ENCODE assay signal across 14 cellular contexts in the genomic region with DNA sequence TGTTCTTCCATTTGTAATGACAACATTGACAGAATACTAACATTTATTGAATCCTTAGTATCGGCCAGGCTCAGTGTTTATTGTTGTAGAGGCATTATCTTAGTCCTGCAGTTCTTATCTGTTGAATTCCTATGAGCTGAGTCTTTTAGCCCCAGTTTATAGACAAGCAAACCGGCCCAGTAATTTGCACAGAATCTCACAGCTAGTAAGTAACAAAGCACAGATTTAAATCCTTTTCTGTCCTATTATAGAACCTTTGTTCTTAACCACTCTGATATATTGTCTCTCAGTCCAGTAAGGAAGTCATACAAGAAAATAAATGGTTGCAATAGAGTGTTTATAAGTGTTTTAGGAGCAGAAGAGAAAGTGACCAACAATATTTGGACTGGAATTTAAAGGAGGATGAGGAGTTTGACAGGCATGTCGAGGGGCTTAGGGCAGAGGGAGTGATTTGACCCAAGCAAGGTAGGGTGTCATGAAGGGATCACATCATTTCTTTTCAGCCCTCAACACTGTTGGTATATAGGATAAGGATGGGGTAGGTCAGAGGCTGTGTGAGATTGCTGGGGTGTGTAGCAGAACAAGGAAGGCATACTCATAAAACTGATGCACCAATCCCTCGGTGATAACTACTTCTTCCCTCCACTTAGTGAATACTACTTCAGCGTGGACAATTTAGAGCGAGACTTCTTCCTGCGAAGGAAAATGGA. TPM values are rescaled to one million over a fixed set of nuclear protein-coding genes. Genes with fewer than 3 reads are reported as not detected.
DNase-seq lines count a peak whose midpoint lies in the region; ATAC-seq and TF ChIP-seq lines count a peak whose summit lies in the region.
"Had no signal": no experiment of that assay in that cellular context is flagged by ENCODE, and none has a peak within 500 bp of the region (broad histone marks: within the 10 kb centered on the region; RNA-seq: fewer than 3 reads in every experiment).

No MANE protein-coding gene starts in this region.

- dilution Hi-C loops in mammary epithelial cell (cut with HindIII; ENCODE audit: low sequenced_read_pairs) = loop anchor here (10.0 kb wide), 1 partner anchor 100 kb away; no protein-coding TSS in a partner anchor

- H3K36me3 ChIP-seq in breast epithelium = no peaks in the 10 kb centered on the region
- peaks cover 41% of the 10 kb centered on the region for H3K36me3 ChIP-seq in mammary epithelial cell (ENCODE audit: insufficient read depth, low read length)
- peaks cover 77% of the 10 kb centered on the region for H3K36me3 ChIP-seq in suprapubic skin

- H3K4me1 ChIP-seq in breast epithelium (no peaks in the 10 kb centered on the region), mammary epithelial cell (ENCODE audit: insufficient read depth, low read length) (no peaks in the 10 kb centered on the region), suprapubic skin (no peaks in the 10 kb centered on the region), H9 (ENCODE audit: insufficient read depth, low read length) (no peaks in the 10 kb centered on the region)
- H3K4me1 ChIP-seq: right lobe of liver had no signal

- no peak for TF ChIP-seq CTCF in breast epithelium (IDR thresholded peaks at IDR 0.05)
- TF ChIP-seq CTCF in mammary epithelial cell (conservative IDR thresholded peaks at IDR 0.05 in 1 of 2, IDR thresholded peaks at IDR 0.05 in 1 of 2; ENCODE audit: extremely low read depth in 1 of 2, insufficient read depth in 1 of 2, low read depth in 1 of 2, low read length in 2 of 2) = no peak
- no peak for TF ChIP-seq CTCF in astrocyte of the spinal cord (IDR thresholded peaks at IDR 0.05; ENCODE audit: low read depth, low read length)
- TF ChIP-seq CTCF in suprapubic skin (IDR thresholded peaks at IDR 0.05) = no peak
- no peak for TF ChIP-seq CTCF in H9 (conservative IDR thresholded peaks at IDR 0.05)

- no peak overlapping the region for H2AK5ac ChIP-seq in H9 (ENCODE audit: insufficient read length, low read length)

- intact Hi-C loops in breast epithelium (cut with DNase I; ENCODE audit: low total_unique reads) = no loop called here
- intact Hi-C loops in mammary epithelial cell (cut with micrococcal nuclease) = no loop called here
- intact Hi-C loops in left colon (cut with DNase I, micrococcal nuclease) = no loop called here

- no peak for TF ChIP-seq POLR2A in breast epithelium (IDR thresholded peaks at IDR 0.05)
- no peak for TF ChIP-seq POLR2A in suprapubic skin (IDR thresholded peaks at IDR 0.05)

- WGBS in mammary epithelial cell (ENCODE audit: low coverage, missing lambda C conversion rate) = 83% methylated on average over 6 of the region's 7 CpGs
- WGBS in suprapubic skin = 79% methylated on average over 7 of the region's 7 CpGs
- WGBS in H9 (ENCODE audit: extremely low coverage, insufficient read length, low lambda C conversion rate) = no CpG with 5 or more reads among the region's 7 CpGs

- no peak overlapping the region for H2BK5ac ChIP-seq in H9 (ENCODE audit: insufficient read length, low read length)

- H3K27me3 Mint-ChIP-seq in H9 (ENCODE audit: low read depth) = no peaks in the 10 kb centered on the region
- H3K27me3 Mint-ChIP-seq: activated CD4-positive, alpha-beta memory T cell treated with anti-CD3 and anti-CD28 coated beads for 36 hours; IgD-negative memory B cell had no signal

- H3K4me2 ChIP-seq in mammary epithelial cell (ENCODE audit: insufficient read depth, low read depth, low read length) (no peak overlapping the region), H9 (ENCODE audit: insufficient read depth, insufficient read length, low read length) (no peak overlapping the region)

- H2BK12ac ChIP-seq in H9 (ENCODE audit: insufficient read length, low read depth, low read length) = no peak overlapping the region

- H3K9me3 Mint-ChIP-seq in H9 = no peaks in the 10 kb centered on the region
- H3K9me3 Mint-ChIP-seq: activated CD4-positive, alpha-beta memory T cell treated with anti-CD3 and anti-CD28 coated beads for 36 hours; activated naive CD4-positive, alpha-beta T cell treated with anti-CD3 and anti-CD28 coated beads, Interleukin-2, amount 50 U/mL, for 72 hours; IgD-negative memory B cell had no signal

- H3K4me3 Mint-ChIP-seq in H9 = no peak overlapping the region
- H3K4me3 Mint-ChIP-seq: activated CD4-positive, alpha-beta memory T cell treated with anti-CD3 and anti-CD28 coated beads for 36 hours; IgD-negative memory B cell had no signal

- H3K27ac ChIP-seq in breast epithelium (peak overlapping the region; percentile 21 to 57), mammary epithelial cell (ENCODE audit: insufficient read depth, low read depth, low read length) (no peak overlapping the region), suprapubic skin (peak overlapping the region; percentile 10), H9 (ENCODE audit: insufficient read length, low read depth, low read length) (no peak overlapping the region)
- H3K27ac ChIP-seq: right lobe of liver had no signal

- peak; percentile 49 for ATAC-seq in left colon
- ATAC-seq: activated naive CD4-positive, alpha-beta T cell treated with anti-CD3 and anti-CD28 coated beads, Interleukin-2, amount 50 U/mL, for 72 hours had no signal

- H3K27me3 ChIP-seq in breast epithelium = no peaks in the 10 kb centered on the region
- no peaks in the 10 kb centered on the region for H3K27me3 ChIP-seq in mammary epithelial cell (ENCODE audit: insufficient read depth, low read length)
- no peaks in the 10 kb centered on the region for H3K27me3 ChIP-seq in suprapubic skin
- H3K27me3 ChIP-seq in H9 (ENCODE audit: insufficient read depth, low read length) = no peaks in the 10 kb centered on the region
- H3K27me3 ChIP-seq: right lobe of liver had no signal

- no peak overlapping the region for H4K8ac ChIP-seq in H9 (replicated peaks; ENCODE audit: insufficient read length, low read depth, low read length)

- no peak overlapping the region for H3T11ph ChIP-seq in H9 (ENCODE audit: low read length)

- in situ Hi-C loops in mammary epithelial cell (cut with MboI; ENCODE audit: low sequenced_read_pairs in 2 of 2) (no loop called here), astrocyte of the spinal cord (cut with HindIII; ENCODE audit: low sequenced_read_pairs) (no loop called here)

- H3K14ac ChIP-seq in H9 (ENCODE audit: insufficient read depth, low read length) = no peak overlapping the region

- no peak overlapping the region for H3K23ac ChIP-seq in H9 (ENCODE audit: insufficient read length, low read depth, low read length)

- H3K9ac ChIP-seq in mammary epithelial cell (ENCODE audit: insufficient read depth, low read length) (no peak overlapping the region), H9 (ENCODE audit: extremely low read depth, insufficient read length, low read length) (no peak overlapping the region)

- H3K4me1 Mint-ChIP-seq in H9 = no peaks in the 10 kb centered on the region

- H3K9me3 ChIP-seq in breast epithelium = no peaks in the 10 kb centered on the region
- H3K9me3 ChIP-seq in mammary epithelial cell (replicated peaks; ENCODE audit: insufficient read depth, low read length) = no peaks in the 10 kb centered on the region
- H3K9me3 ChIP-seq in suprapubic skin = no peaks in the 10 kb centered on the region
- H3K9me3 ChIP-seq in H9 (ENCODE audit: control insufficient read depth, low read depth, low read length) = no peaks in the 10 kb centered on the region
- H3K9me3 ChIP-seq: right lobe of liver had no signal

- H3K36me3 Mint-ChIP-seq in H9 (ENCODE audit: insufficient read depth in 1 of 3, low read depth in 3 of 3) = peaks cover 71 to 90% (median 87%) of the 10 kb centered on the region in 3 experiments; a peak in 6 of 7 replicates

- CTCF ChIA-PET in mammary epithelial cell (lab: Charles Lee; ENCODE audit: low non-redundant PET) = no interaction called here

- H4K20me1 ChIP-seq in mammary epithelial cell (ENCODE audit: insufficient read depth, low read length) = no peaks in the 10 kb centered on the region
- H4K20me1 ChIP-seq in H9 (ENCODE audit: control insufficient read depth, insufficient read depth, insufficient read length) = no peaks in the 10 kb centered on the region

- H2BK120ac ChIP-seq in H9 (ENCODE audit: low read depth, low read length, poor library complexity, severe bottlenecking) = no peak overlapping the region

- H3K18ac ChIP-seq in H9 (ENCODE audit: insufficient read length, low read depth, low read length) = no peak overlapping the region

- no peak for TF ChIP-seq EP300 in suprapubic skin (IDR thresholded peaks at IDR 0.05)

- no peaks in the 10 kb centered on the region for H3K23me2 ChIP-seq in H9 (ENCODE audit: insufficient read length, low read depth, low read length, poor library complexity, severe bottlenecking)

- H3K27ac Mint-ChIP-seq in H9 = peak overlapping the region in 1 of 3 experiments; percentile 11; a peak in 2 of 7 replicates
- H3K27ac Mint-ChIP-seq: activated CD4-positive, alpha-beta memory T cell treated with anti-CD3 and anti-CD28 coated beads for 36 hours; activated naive CD4-positive, alpha-beta T cell treated with anti-CD3 and anti-CD28 coated beads, Interleukin-2, amount 50 U/mL, for 72 hours had no signal

- DNase-seq in breast epithelium (ENCODE audit: low spot score in 2 of 2) (no peak), mammary epithelial cell (no peak), astrocyte of the spinal cord (ENCODE audit: low read depth, low spot score) (peak; percentile 34), left colon (no peak), suprapubic skin (ENCODE audit: low spot score in 2 of 2) (no peak), GM19238 (ENCODE audit: insufficient read length, low spot score) (no peak), H9 (no peak)
- no peak for DNase-seq in activated CD4-positive, CD25-positive, alpha-beta regulatory T cell (lab: John Stamatoyannopoulos, UW)
- DNase-seq: activated CD4-positive, alpha-beta memory T cell treated with anti-CD3 and anti-CD28 coated beads for 36 hours; midbrain; right lobe of liver had no signal

- no peak overlapping the region for H2BK20ac ChIP-seq in H9 (ENCODE audit: low read depth, low read length, poor library complexity, severe bottlenecking)

- no peak overlapping the region for H2BK15ac ChIP-seq in H9 (ENCODE audit: low read depth, low read length)

- H3K4me3 ChIP-seq in breast epithelium (no peak overlapping the region), mammary epithelial cell (replicated peaks in 1 of 3; ENCODE audit: insufficient read depth in 1 of 3, low read depth in 2 of 3, low read length in 3 of 3) (no peak overlapping the region), astrocyte of the spinal cord (ENCODE audit: low read depth, low read length) (no peak overlapping the region), suprapubic skin (no peak overlapping the region)
- H3K4me3 ChIP-seq: right lobe of liver had no signal

- H4K91ac ChIP-seq in H9 (ENCODE audit: insufficient read length, low read depth, low read length) = no peak overlapping the region

- H2AFZ ChIP-seq in mammary epithelial cell (ENCODE audit: low read depth, low read length) (no peak overlapping the region), H9 (ENCODE audit: low read length) (no peak overlapping the region)

- H3K56ac ChIP-seq in H9 (ENCODE audit: insufficient read length, low read depth, low read length) = no peak overlapping the region

- H3K79me2 ChIP-seq in mammary epithelial cell (ENCODE audit: insufficient read depth, low read length) (peaks cover 68% of the 10 kb centered on the region), H9 (ENCODE audit: insufficient read depth, low read length) (peaks cover 1% of the 10 kb centered on the region; the same call in 1 of the 2 replicates)

- H4K5ac ChIP-seq in H9 (ENCODE audit: insufficient read length, low read depth, low read length) = no peak overlapping the region

- H3K79me1 ChIP-seq in H9 (ENCODE audit: insufficient read depth, low read depth, low read length, poor library complexity, severe bottlenecking) = peaks cover 7% of the 10 kb centered on the region

- BruUV-seq in mammary epithelial cell (replicated peaks; lab: Mats Ljungman, UMichigan) = no TSS peak

- no peak overlapping the region for H3K4ac ChIP-seq in H9 (ENCODE audit: low read depth, low read length)

RNA-seq across cellular contexts. Expression of a gene that starts 39.5 kb away (rescaled TPM):
- total RNA-seq in breast epithelium = 100 to 1,000 TPM in 1 of 3 donors, 10 to 100 TPM in 2; 64.0 to 123 (median 73.7) TPM
- 100 to 1,000 TPM; 117 to 240 TPM for total RNA-seq in mammary epithelial cell
- polyA plus RNA-seq in mammary epithelial cell = 110 TPM
- 287 TPM for polyA minus RNA-seq in mammary epithelial cell
- total RNA-seq in left colon = 100 to 1,000 TPM; 118 to 161 TPM
- total RNA-seq in suprapubic skin = 100 to 1,000 TPM in 3 of 4 donors, 10 to 100 TPM in 1; 98.5 to 127 (median 110) TPM
- total RNA-seq in H9 (2021) = 370 and 405 TPM in 2 replicates

RNA-seq across cellular contexts. Expression of a gene that starts 55.7 kb away (rescaled TPM):
- 100 to 1,000 TPM in 1 of 3 donors, 10 to 100 TPM in 2; 43.9 to 117 (median 52.5) TPM for total RNA-seq in breast epithelium
- 1 to 10 TPM in 1 of 2 donors, under 1 TPM in 1; 0.64 to 2.5 TPM for total RNA-seq in mammary epithelial cell
- polyA plus RNA-seq in mammary epithelial cell = 1.4 TPM
- polyA minus RNA-seq in mammary epithelial cell = not detected
- 10 to 100 TPM; 12.0 to 36.6 TPM for total RNA-seq in left colon
- 10 to 100 TPM; 27.1 to 62.1 (median 40.8) TPM for total RNA-seq in suprapubic skin
- 3.0 and 3.2 TPM in 2 replicates for total RNA-seq in H9 (2021)
- total RNA-seq: activated CD4-positive, alpha-beta memory T cell treated with anti-CD3 and anti-CD28 coated beads for 36 hours; T-helper 1 cell treated with Interleukin-12 subunit alpha and Interleukin-12 subunit beta and Interleukin-4 antibody, amounts not matched to agents 30 ng/mL and 1 ng/mL, for 36 hours had no signal

Comparison
In these comparisons a context has a peak if more than half of its experiments do, and no peak if none do; other contexts are left out.
1. H3K27ac ChIP-seq: peak in breast epithelium (2 of 2) and suprapubic skin (single experiment); none in mammary epithelial cell (single experiment) and H9 (single experiment).